In the genomic region with DNA sequence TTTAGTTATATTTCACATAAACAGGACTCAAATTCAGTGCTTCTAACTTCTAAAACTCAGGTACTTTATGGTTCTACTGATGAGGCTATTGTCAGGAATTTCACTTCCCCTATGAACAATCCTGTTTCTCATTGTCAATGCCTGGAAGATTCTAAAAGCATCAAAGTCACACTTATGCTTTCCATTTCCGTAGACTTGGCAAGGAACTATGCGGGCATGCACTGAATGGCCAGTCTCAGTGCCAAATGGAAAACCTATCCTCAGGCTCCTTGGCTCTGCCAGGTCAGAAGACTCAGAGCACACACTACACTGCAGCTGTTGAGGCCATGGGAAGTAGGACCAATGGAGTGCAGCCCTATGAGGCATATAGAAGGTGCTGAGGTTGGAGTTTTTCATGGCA, we compare ENCODE assay signal across 13 cellular contexts.
DNase-seq lines count a peak whose midpoint lies in the region; ATAC-seq and TF ChIP-seq lines count a peak whose summit lies in the region.
"Had no signal": no experiment of that assay in that cellular context is flagged by ENCODE, and none has a peak within 500 bp of the region (broad histone marks: within the 10 kb centered on the region; RNA-seq: fewer than 3 reads in every experiment).

No MANE protein-coding gene starts in this region.

- no peaks in the 10 kb centered on the region for H4K20me1 ChIP-seq in PC-3 (ENCODE audit: low read length)

- CTCF ChIA-PET in PC-3 (lab: Charles Lee), result interaction anchor here (0.6 kb wide), 1 partner anchor 414 kb away, joined by 3 read pairs; no protein-coding TSS in a partner anchor

- H3K9me3 ChIP-seq in PC-3 (ENCODE audit: low read length) (no peaks in the 10 kb centered on the region), prostate gland (no peaks in the 10 kb centered on the region), tibial nerve (no peaks in the 10 kb centered on the region)
- H3K9me3 ChIP-seq: breast epithelium, esophagus squamous epithelium had no signal

- intact Hi-C loops in PC-3 (cut with micrococcal nuclease), result no loop called here
- intact Hi-C loops in prostate gland (cut with DNase I), result loop anchor here (5.0 kb wide), 1 partner anchor 90 kb away; no protein-coding TSS in a partner anchor

- ATAC-seq in PC-3 (peak; percentile 80), HG02970 (IDR thresholded peaks at IDR 0.05; ENCODE audit: low FRiP score, unreplicated experiment) (no peak)
- ATAC-seq: left colon had no signal

- H3K4me3 ChIP-seq in PC-3 (ENCODE audit: low read length) (peak overlapping the region; percentile 55), prostate gland (no peak overlapping the region), tibial nerve (no peak overlapping the region)
- H3K4me3 ChIP-seq: breast epithelium, esophagus squamous epithelium had no signal

- peaks cover 55% of the 10 kb centered on the region for H3K4me1 ChIP-seq in PC-3 (ENCODE audit: insufficient read depth, low read length)
- peaks cover 3% of the 10 kb centered on the region for H3K4me1 ChIP-seq in prostate gland (replicated peaks)
- H3K4me1 ChIP-seq in tibial nerve, result peaks cover 0 to 33% (median 0%) of the 10 kb centered on the region in 4 donors

- no peak overlapping the region for H2AFZ ChIP-seq in PC-3 (ENCODE audit: low read length)

- DNase-seq in ELR (ENCODE audit: low read depth), result peak; percentile 4
- peak; percentile 88 for DNase-seq in PC-3
- peak; percentile 37 for DNase-seq in fibroblast of peridontal ligament (ENCODE audit: extremely low read depth)
- peak; percentile 61 for DNase-seq in prostate gland (ENCODE audit: low spot score)
- no peak for DNase-seq in tibial nerve (ENCODE audit: low spot score in 2 of 2)
- no peak for DNase-seq in DMS153 treated with DMSO at 0.1 percent for 48 hours (lab: John Stamatoyannopoulos, UW; ENCODE audit: unreplicated experiment)
- no peak for DNase-seq in SIG-M5 treated with dmso at 0.1 percent for 504 hours (lab: John Stamatoyannopoulos, UW; ENCODE audit: unreplicated experiment)
- DNase-seq: esophagus squamous epithelium, left colon, NCI-H2107, SHP77 had no signal

- H3K9me2 ChIP-seq in PC-3 (replicated peaks; ENCODE audit: low read length), result no peaks in the 10 kb centered on the region

- 0 out of 2 replicates have a peak overlapping the region, but pooled peaks have one; percentile 7 for H3K9ac ChIP-seq in PC-3 (ENCODE audit: low read length)

- POLR2A ChIA-PET in PC-3 (lab: Charles Lee; ENCODE audit: unreplicated experiment), result no interaction called here

- H3K27me3 ChIP-seq in PC-3 (ENCODE audit: low read length) (no peaks in the 10 kb centered on the region), prostate gland (replicated peaks; ENCODE audit: insufficient read depth) (no peaks in the 10 kb centered on the region), tibial nerve (no peaks in the 10 kb centered on the region)
- H3K27me3 ChIP-seq: breast epithelium, esophagus squamous epithelium had no signal

- BruUV-seq in PC-3 (replicated peaks; lab: Mats Ljungman, UMichigan), result no TSS peak

- H3K27ac ChIP-seq in PC-3 (ENCODE audit: low read length) (peak overlapping the region; percentile 84), prostate gland (no peak overlapping the region), tibial nerve (no peak overlapping the region)

- 38% methylated on average over 2 of the region's 2 CpGs for WGBS in prostate gland
- WGBS in tibial nerve, 2 donors, result 63 to 87% methylated on average over 2 of the region's 2 CpGs

- peaks cover 2% of the 10 kb centered on the region for H3F3A ChIP-seq in PC-3 (ENCODE audit: low read length, unreplicated experiment)

- no peaks in the 10 kb centered on the region for H3K79me2 ChIP-seq in PC-3 (ENCODE audit: low read length)

- TF ChIP-seq POLR2A in prostate gland (IDR thresholded peaks at IDR 0.05), result no peak
- TF ChIP-seq POLR2A in tibial nerve (IDR thresholded peaks at IDR 0.05), result no peak

- no peak for TF ChIP-seq EP300 in tibial nerve (IDR thresholded peaks at IDR 0.05)

- peak overlapping the region; percentile 80 for H3K4me2 ChIP-seq in PC-3 (ENCODE audit: low read length)

- TF ChIP-seq CTCF in PC-3 (conservative IDR thresholded peaks at IDR 0.05; ENCODE audit: low read depth, low read length), result no peak
- no peak for TF ChIP-seq CTCF in prostate gland (IDR thresholded peaks at IDR 0.05)
- TF ChIP-seq CTCF in tibial nerve (IDR thresholded peaks at IDR 0.05), result no peak

- H3K36me3 ChIP-seq in PC-3 (ENCODE audit: low read depth, low read length) (no peaks in the 10 kb centered on the region), prostate gland (no peaks in the 10 kb centered on the region), tibial nerve (no peaks in the 10 kb centered on the region)
- H3K36me3 ChIP-seq: breast epithelium, esophagus squamous epithelium had no signal

Comparison
In these comparisons a context has a peak if more than half of its experiments do, and no peak if none do; other contexts are left out.
1. DNase-seq: peak in ELR (single experiment), PC-3 (single experiment), fibroblast of peridontal ligament (single experiment) and prostate gland (single experiment); none in tibial nerve (0 of 2), DMS153 treated with DMSO at 0.1 percent for 48 hours (single experiment) and SIG-M5 treated with dmso at 0.1 percent for 504 hours (single experiment).